In genomic region chr16:3715430-3715829, GRCh38 we compare ENCODE assay signal across 17 cellular contexts. TPM values are rescaled to one million over a fixed set of nuclear protein-coding genes. Genes with fewer than 3 reads are reported as not detected.
DNase-seq lines count a peak whose midpoint lies in the region; ATAC-seq and TF ChIP-seq lines count a peak whose summit lies in the region.
"Had no signal": no experiment of that assay in that cellular context is flagged by ENCODE, and none has a peak within 500 bp of the region (broad histone marks: within the 10 kb centered on the region; RNA-seq: fewer than 3 reads in every experiment).

No MANE protein-coding gene starts in this region.

- no peak overlapping the region for H2BK15ac ChIP-seq in H9 (ENCODE audit: low read depth, low read length)

- H3K36me3 ChIP-seq in osteoblast (ENCODE audit: insufficient read depth, low read length), result peaks cover 11% of the 10 kb centered on the region
- H3K36me3 ChIP-seq: vagina had no signal

- H3K4ac ChIP-seq in H9 (ENCODE audit: low read depth, low read length), result no peak overlapping the region

- H4K20me1 ChIP-seq in H9 (ENCODE audit: control insufficient read depth, insufficient read depth, insufficient read length), result no peaks in the 10 kb centered on the region
- peaks cover 6% of the 10 kb centered on the region for H4K20me1 ChIP-seq in osteoblast (ENCODE audit: insufficient read depth, low read length)

- no peak overlapping the region for H2BK5ac ChIP-seq in H9 (ENCODE audit: insufficient read length, low read length)

- H3K9ac ChIP-seq in H9 (ENCODE audit: extremely low read depth, insufficient read length, low read length), result no peak overlapping the region

- H3K14ac ChIP-seq in H9 (ENCODE audit: insufficient read depth, low read length), result no peak overlapping the region

- no peak overlapping the region for H2AFZ ChIP-seq in H9 (ENCODE audit: low read length)
- H2AFZ ChIP-seq in osteoblast (ENCODE audit: low read length), result no peak overlapping the region

- H3K9me3 Mint-ChIP-seq in activated CD4-positive, alpha-beta T cell treated with anti-CD3 and anti-CD28 coated beads, Interleukin-2, amount 10 ng/mL, durations not matched to agents 24 days and 14 days, result no peaks in the 10 kb centered on the region
- H3K9me3 Mint-ChIP-seq in H9, result no peaks in the 10 kb centered on the region; a peak in 1 of 5 replicates
- no peaks in the 10 kb centered on the region for H3K9me3 Mint-ChIP-seq in activated T-helper 1 cell treated with anti-CD3 and anti-CD28 coated beads, Interleukin-12 subunit alpha, Interleukin-12 subunit beta, Interleukin-2, Interleukin-4 antibody, amounts not matched to agents 30 ng/mL and 10 ng/mL and 1 ng/mL, durations not matched to agents 14 hours and 24 hours and 36 hours
- no peaks in the 10 kb centered on the region for H3K9me3 Mint-ChIP-seq in natural killer cell treated with Interleukin-12 subunit alpha and Interleukin-12 subunit beta and Interleukin-15 and Interleukin-18, amount 100 ng/mL, for 72 hours

- peaks cover 8% of the 10 kb centered on the region for H3K23me2 ChIP-seq in H9 (ENCODE audit: insufficient read length, low read depth, low read length, poor library complexity, severe bottlenecking)

- H3K36me3 Mint-ChIP-seq in activated CD4-positive, alpha-beta T cell treated with anti-CD3 and anti-CD28 coated beads, Interleukin-2, amount 10 ng/mL, durations not matched to agents 24 days and 14 days (ENCODE audit: low read depth), result peaks cover 37% of the 10 kb centered on the region
- H3K36me3 Mint-ChIP-seq in H9 (ENCODE audit: insufficient read depth in 1 of 3, low read depth in 3 of 3), result peaks cover 5 to 35% (median 19%) of the 10 kb centered on the region in 3 experiments; a peak in 6 of 7 replicates
- peaks cover 17% of the 10 kb centered on the region for H3K36me3 Mint-ChIP-seq in activated T-helper 1 cell treated with anti-CD3 and anti-CD28 coated beads, Interleukin-12 subunit alpha, Interleukin-12 subunit beta, Interleukin-2, Interleukin-4 antibody, amounts not matched to agents 30 ng/mL and 10 ng/mL and 1 ng/mL, durations not matched to agents 14 hours and 24 hours and 36 hours (ENCODE audit: low read depth)
- H3K36me3 Mint-ChIP-seq in natural killer cell treated with Interleukin-12 subunit alpha and Interleukin-12 subunit beta and Interleukin-15 and Interleukin-18, amount 100 ng/mL, for 72 hours, result no peaks in the 10 kb centered on the region

- no CpG with 5 or more reads among the region's 7 CpGs for WGBS in H9 (ENCODE audit: extremely low coverage, insufficient read length, low lambda C conversion rate)

- H2AK5ac ChIP-seq in H9 (ENCODE audit: insufficient read length, low read length), result no peak overlapping the region

- H3K27me3 ChIP-seq in H9 (ENCODE audit: insufficient read depth, low read length), result no peaks in the 10 kb centered on the region
- H3K27me3 ChIP-seq in osteoblast (ENCODE audit: insufficient read depth, low read length), result no peaks in the 10 kb centered on the region
- H3K27me3 ChIP-seq: heart right ventricle, vagina had no signal

- no peak overlapping the region for H2BK12ac ChIP-seq in H9 (ENCODE audit: insufficient read length, low read depth, low read length)

- H3T11ph ChIP-seq in H9 (ENCODE audit: low read length), result no peak overlapping the region

- no peak overlapping the region for H3K4me2 ChIP-seq in H9 (ENCODE audit: insufficient read depth, insufficient read length, low read length)
- H3K4me2 ChIP-seq in osteoblast (ENCODE audit: insufficient read depth, low read length), result no peak overlapping the region

- H3K9me3 ChIP-seq in H9 (ENCODE audit: control insufficient read depth, low read depth, low read length) (no peaks in the 10 kb centered on the region), osteoblast (ENCODE audit: low read depth, low read length) (no peaks in the 10 kb centered on the region)
- H3K9me3 ChIP-seq: HAP-1, heart right ventricle, vagina had no signal

- H3K4me1 ChIP-seq in H9 (ENCODE audit: insufficient read depth, low read length) (no peaks in the 10 kb centered on the region; the same call in 1 of the 2 replicates), osteoblast (ENCODE audit: insufficient read depth, low read length) (peaks cover 11% of the 10 kb centered on the region)

- intact Hi-C loops in activated CD4-positive, alpha-beta T cell treated with anti-CD3 and anti-CD28 coated beads, Interleukin-2, amount 10 ng/mL, durations not matched to agents 24 days and 14 days (cut with micrococcal nuclease), result no loop called here
- intact Hi-C loops in activated T-helper 1 cell treated with anti-CD3 and anti-CD28 coated beads, Interleukin-12 subunit alpha, Interleukin-12 subunit beta, Interleukin-2, Interleukin-4 antibody, amounts not matched to agents 30 ng/mL and 10 ng/mL and 1 ng/mL, durations not matched to agents 14 hours and 24 hours and 36 hours (cut with micrococcal nuclease), result no loop called here

- peaks cover 2% of the 10 kb centered on the region for H3K79me1 ChIP-seq in H9 (ENCODE audit: insufficient read depth, low read depth, low read length, poor library complexity, severe bottlenecking)

- H3K27me3 Mint-ChIP-seq in activated CD4-positive, alpha-beta T cell treated with anti-CD3 and anti-CD28 coated beads, Interleukin-2, amount 10 ng/mL, durations not matched to agents 24 days and 14 days, result no peaks in the 10 kb centered on the region
- no peaks in the 10 kb centered on the region; the same call in none of the 2 replicates for H3K27me3 Mint-ChIP-seq in H9 (ENCODE audit: low read depth)
- no peaks in the 10 kb centered on the region for H3K27me3 Mint-ChIP-seq in activated T-helper 1 cell treated with anti-CD3 and anti-CD28 coated beads, Interleukin-12 subunit alpha, Interleukin-12 subunit beta, Interleukin-2, Interleukin-4 antibody, amounts not matched to agents 30 ng/mL and 10 ng/mL and 1 ng/mL, durations not matched to agents 14 hours and 24 hours and 36 hours (ENCODE audit: insufficient read depth)
- H3K27me3 Mint-ChIP-seq in natural killer cell treated with Interleukin-12 subunit alpha and Interleukin-12 subunit beta and Interleukin-15 and Interleukin-18, amount 100 ng/mL, for 72 hours, result no peaks in the 10 kb centered on the region

- ATAC-seq in natural killer cell treated with Interleukin-12 subunit alpha and Interleukin-12 subunit beta and Interleukin-15 and Interleukin-18, amount 100 ng/mL, for 72 hours, result no peak
- ATAC-seq in HG03139 (IDR thresholded peaks at IDR 0.05; ENCODE audit: unreplicated experiment), result no peak
- no peak for ATAC-seq in HG03565 (IDR thresholded peaks at IDR 0.05; ENCODE audit: unreplicated experiment)
- ATAC-seq: heart right ventricle had no signal

- no peak overlapping the region for H3K23ac ChIP-seq in H9 (ENCODE audit: insufficient read length, low read depth, low read length)

- H3K56ac ChIP-seq in H9 (ENCODE audit: insufficient read length, low read depth, low read length), result no peak overlapping the region

- H3K4me3 ChIP-seq in osteoblast (ENCODE audit: insufficient read depth, low read length), result no peak overlapping the region
- H3K4me3 ChIP-seq: vagina had no signal

- no peak overlapping the region for H3K27ac Mint-ChIP-seq in activated CD4-positive, alpha-beta T cell treated with anti-CD3 and anti-CD28 coated beads, Interleukin-2, amount 10 ng/mL, durations not matched to agents 24 days and 14 days
- no peak overlapping the region for H3K27ac Mint-ChIP-seq in H9
- H3K27ac Mint-ChIP-seq in activated T-helper 1 cell treated with anti-CD3 and anti-CD28 coated beads, Interleukin-12 subunit alpha, Interleukin-12 subunit beta, Interleukin-2, Interleukin-4 antibody, amounts not matched to agents 30 ng/mL and 10 ng/mL and 1 ng/mL, durations not matched to agents 14 hours and 24 hours and 36 hours, result no peak overlapping the region
- no peak overlapping the region for H3K27ac Mint-ChIP-seq in natural killer cell treated with Interleukin-12 subunit alpha and Interleukin-12 subunit beta and Interleukin-15 and Interleukin-18, amount 100 ng/mL, for 72 hours

- no peak for DNase-seq in activated CD4-positive, alpha-beta T cell treated with anti-CD3 and anti-CD28 coated beads, Interleukin-2, amount 10 ng/mL, durations not matched to agents 24 days and 14 days
- DNase-seq in activated CD4-positive, alpha-beta T cell treated with anti-CD3 and anti-CD28 coated beads, Interleukin-2, amount 50 U/mL, for 1 hour, result no peak
- no peak for DNase-seq in H9
- no peak for DNase-seq in activated T-helper 1 cell treated with anti-CD3 and anti-CD28 coated beads, Interleukin-12 subunit alpha, Interleukin-12 subunit beta, Interleukin-2, Interleukin-4 antibody, amounts not matched to agents 30 ng/mL and 10 ng/mL and 1 ng/mL, durations not matched to agents 14 hours and 24 hours and 36 hours (ENCODE audit: low spot score)
- no peak for DNase-seq in natural killer cell treated with Interleukin-12 subunit alpha and Interleukin-12 subunit beta and Interleukin-15 and Interleukin-18, amount 100 ng/mL, for 72 hours (ENCODE audit: low spot score)
- no peak for DNase-seq in osteoblast (ENCODE audit: insufficient read length, low spot score, missing footprints)
- DNase-seq: activated CD4-positive, CD25-positive, alpha-beta regulatory T cell; effector CD4-positive, alpha-beta T cell; heart right ventricle; NCI-H1417 treated with DMSO at 0.1 percent for 48 hours; NCI-H2227 treated with DMSO at 0.1 percent for 48 hours; stimulated activated CD4-positive, alpha-beta T cell treated with anti-CD3 and anti-CD28 coated beads, Interleukin-12 subunit alpha, Interleukin-12 subunit beta, amount 100 ng/mL, for 4 hours had no signal

- H3K4me3 Mint-ChIP-seq in activated CD4-positive, alpha-beta T cell treated with anti-CD3 and anti-CD28 coated beads, Interleukin-2, amount 10 ng/mL, durations not matched to agents 24 days and 14 days, result peak overlapping the region; percentile 65
- H3K4me3 Mint-ChIP-seq in H9, result peak overlapping the region; percentile 6 to 36; a peak in 4 of 5 replicates
- peak overlapping the region; percentile 53 for H3K4me3 Mint-ChIP-seq in activated T-helper 1 cell treated with anti-CD3 and anti-CD28 coated beads, Interleukin-12 subunit alpha, Interleukin-12 subunit beta, Interleukin-2, Interleukin-4 antibody, amounts not matched to agents 30 ng/mL and 10 ng/mL and 1 ng/mL, durations not matched to agents 14 hours and 24 hours and 36 hours
- peak overlapping the region; percentile 29 for H3K4me3 Mint-ChIP-seq in natural killer cell treated with Interleukin-12 subunit alpha and Interleukin-12 subunit beta and Interleukin-15 and Interleukin-18, amount 100 ng/mL, for 72 hours

- no peak overlapping the region for H2BK120ac ChIP-seq in H9 (ENCODE audit: low read depth, low read length, poor library complexity, severe bottlenecking)

- H3K4me1 Mint-ChIP-seq in activated CD4-positive, alpha-beta T cell treated with anti-CD3 and anti-CD28 coated beads, Interleukin-2, amount 10 ng/mL, durations not matched to agents 24 days and 14 days, result peaks cover 37% of the 10 kb centered on the region
- peaks cover 31 to 34% of the 10 kb centered on the region in 2 experiments for H3K4me1 Mint-ChIP-seq in H9
- peaks cover 33% of the 10 kb centered on the region for H3K4me1 Mint-ChIP-seq in activated T-helper 1 cell treated with anti-CD3 and anti-CD28 coated beads, Interleukin-12 subunit alpha, Interleukin-12 subunit beta, Interleukin-2, Interleukin-4 antibody, amounts not matched to agents 30 ng/mL and 10 ng/mL and 1 ng/mL, durations not matched to agents 14 hours and 24 hours and 36 hours (ENCODE audit: low read depth)
- peaks cover 14 to 21% of the 10 kb centered on the region in 2 donors for H3K4me1 Mint-ChIP-seq in natural killer cell treated with Interleukin-12 subunit alpha and Interleukin-12 subunit beta and Interleukin-15 and Interleukin-18, amount 100 ng/mL, for 72 hours (ENCODE audit: low read depth in 2 of 2)

- TF ChIP-seq CTCF in H9 (conservative IDR thresholded peaks at IDR 0.05), result no peak
- no peak for TF ChIP-seq CTCF in osteoblast (IDR thresholded peaks at IDR 0.05; ENCODE audit: extremely low read depth, low read depth, low read length)

- no peak overlapping the region for H4K91ac ChIP-seq in H9 (ENCODE audit: insufficient read length, low read depth, low read length)

- H2BK20ac ChIP-seq in H9 (ENCODE audit: low read depth, low read length, poor library complexity, severe bottlenecking), result no peak overlapping the region

- no peak overlapping the region for H3K27ac ChIP-seq in H9 (ENCODE audit: insufficient read length, low read depth, low read length)
- no peak overlapping the region for H3K27ac ChIP-seq in osteoblast (ENCODE audit: low read depth, low read length)
- H3K27ac ChIP-seq: heart right ventricle, RWPE1, vagina had no signal

- H3K79me2 ChIP-seq in H9 (ENCODE audit: insufficient read depth, low read length) (peaks cover 20% of the 10 kb centered on the region; the same call in 1 of the 2 replicates), osteoblast (ENCODE audit: insufficient read depth, low read length) (peaks cover 63% of the 10 kb centered on the region)

- H3K18ac ChIP-seq in H9 (ENCODE audit: insufficient read length, low read depth, low read length), result no peak overlapping the region

- no peak overlapping the region for H4K8ac ChIP-seq in H9 (replicated peaks; ENCODE audit: insufficient read length, low read depth, low read length)

- H4K5ac ChIP-seq in H9 (ENCODE audit: insufficient read length, low read depth, low read length), result no peak overlapping the region

RNA-seq across cellular contexts. Expression of gene TRAP1, which starts 1.9 kb away (rescaled TPM):
- total RNA-seq in activated CD4-positive, alpha-beta T cell treated with anti-CD3 and anti-CD28 coated beads, Interleukin-2, amount 10 ng/mL, durations not matched to agents 24 days and 14 days, result 394 and 421 TPM in 2 replicates
- 211 and 242 TPM in 2 replicates for total RNA-seq in H9 (2021)
- total RNA-seq in activated T-helper 1 cell treated with anti-CD3 and anti-CD28 coated beads, Interleukin-12 subunit alpha, Interleukin-12 subunit beta, Interleukin-2, Interleukin-4 antibody, amounts not matched to agents 30 ng/mL and 10 ng/mL and 1 ng/mL, durations not matched to agents 14 hours and 24 hours and 36 hours, result 351 and 353 TPM in 2 replicates
- 100 to 1,000 TPM; 105 to 257 TPM for total RNA-seq in natural killer cell treated with Interleukin-12 subunit alpha and Interleukin-12 subunit beta and Interleukin-15 and Interleukin-18, amount 100 ng/mL, for 72 hours
- total RNA-seq in osteoblast, result 46.9 and 56.5 TPM in 2 replicates
